Comparison of ENCODE assay signal across 17 cellular contexts in genomic region chr16:88378836-88379693, GRCh38.
"Had no signal": no experiment of that assay in that cellular context is flagged by ENCODE, and none has a peak within 500 bp of the region (broad histone marks: within the 10 kb centered on the region; RNA-seq: fewer than 3 reads in every experiment).

No MANE protein-coding gene starts in this region.

- H3K4me1 Mint-ChIP-seq: activated naive CD8-positive, alpha-beta T cell treated with anti-CD3 and anti-CD28 coated beads, Interleukin-2, amount 10 ng/mL, durations not matched to agents 7 days and 5 days had no signal

- H3K4me1 ChIP-seq: prostate gland had no signal

- H3K27ac ChIP-seq: breast epithelium, dorsolateral prefrontal cortex, prostate gland, testis had no signal

- DNase-seq: activated CD4-positive, alpha-beta memory T cell treated with anti-CD3 and anti-CD28 coated beads for 36 hours; activated CD4-positive, CD25-positive, alpha-beta regulatory T cell treated with anti-CD3 and anti-CD28 coated beads, Interleukin-2, amount 50 U/mL, for 72 hours; activated gamma-delta T cell; activated naive CD8-positive, alpha-beta T cell treated with anti-CD3 and anti-CD28 coated beads, Interleukin-2, amount 10 ng/mL, durations not matched to agents 7 days and 5 days; activated T-cell treated with anti-CD3 and anti-CD28 coated beads, Interleukin-2, amount 50 U/mL, for 4 hours; anterior cingulate cortex; naive B cell; nucleus accumbens; stimulated activated CD4-positive, alpha-beta T cell treated with anti-CD3 and anti-CD28 coated beads, Interleukin-4, amount 100 ng/mL, for 4 hours; stimulated activated naive CD8-positive, alpha-beta T cell treated with anti-CD3 and anti-CD28 coated beads, Interleukin-15, amount 100 ng/mL, for 72 hours; T-helper 9 cell; testis had no signal

- H3K27ac Mint-ChIP-seq: activated CD4-positive, alpha-beta memory T cell treated with anti-CD3 and anti-CD28 coated beads for 36 hours; activated naive CD8-positive, alpha-beta T cell treated with anti-CD3 and anti-CD28 coated beads, Interleukin-2, amount 10 ng/mL, durations not matched to agents 7 days and 5 days; mesothelial cell of epicardium; naive B cell; stimulated activated naive CD8-positive, alpha-beta T cell treated with anti-CD3 and anti-CD28 coated beads, Interleukin-15, amount 100 ng/mL, for 72 hours had no signal

- H3K4me3 Mint-ChIP-seq: activated CD4-positive, alpha-beta memory T cell treated with anti-CD3 and anti-CD28 coated beads for 36 hours; activated naive CD8-positive, alpha-beta T cell treated with anti-CD3 and anti-CD28 coated beads, Interleukin-2, amount 10 ng/mL, durations not matched to agents 7 days and 5 days; activated T-cell treated with anti-CD3 and anti-CD28 coated beads, Interleukin-2, amount 50 U/mL, for 4 hours; mesothelial cell of epicardium; naive B cell; stimulated activated naive CD8-positive, alpha-beta T cell treated with anti-CD3 and anti-CD28 coated beads, Interleukin-15, amount 100 ng/mL, for 72 hours had no signal

- H3K9me3 Mint-ChIP-seq: activated CD4-positive, alpha-beta memory T cell treated with anti-CD3 and anti-CD28 coated beads for 36 hours; activated naive CD8-positive, alpha-beta T cell treated with anti-CD3 and anti-CD28 coated beads, Interleukin-2, amount 10 ng/mL, durations not matched to agents 7 days and 5 days; activated T-cell treated with anti-CD3 and anti-CD28 coated beads, Interleukin-2, amount 50 U/mL, for 4 hours; mesothelial cell of epicardium; naive B cell; stimulated activated naive CD8-positive, alpha-beta T cell treated with anti-CD3 and anti-CD28 coated beads, Interleukin-15, amount 100 ng/mL, for 72 hours had no signal

- FAIRE-seq: endometrium had no signal

- H3K36me3 ChIP-seq: breast epithelium, prostate gland had no signal

- H3K9me3 ChIP-seq: breast epithelium, prostate gland, testis had no signal

- H3K4me3 ChIP-seq: breast epithelium, dorsolateral prefrontal cortex, prostate gland, testis had no signal

- H3K36me3 Mint-ChIP-seq: activated CD4-positive, alpha-beta memory T cell treated with anti-CD3 and anti-CD28 coated beads for 36 hours; activated naive CD8-positive, alpha-beta T cell treated with anti-CD3 and anti-CD28 coated beads, Interleukin-2, amount 10 ng/mL, durations not matched to agents 7 days and 5 days; mesothelial cell of epicardium; naive B cell had no signal
